In the genomic region with DNA sequence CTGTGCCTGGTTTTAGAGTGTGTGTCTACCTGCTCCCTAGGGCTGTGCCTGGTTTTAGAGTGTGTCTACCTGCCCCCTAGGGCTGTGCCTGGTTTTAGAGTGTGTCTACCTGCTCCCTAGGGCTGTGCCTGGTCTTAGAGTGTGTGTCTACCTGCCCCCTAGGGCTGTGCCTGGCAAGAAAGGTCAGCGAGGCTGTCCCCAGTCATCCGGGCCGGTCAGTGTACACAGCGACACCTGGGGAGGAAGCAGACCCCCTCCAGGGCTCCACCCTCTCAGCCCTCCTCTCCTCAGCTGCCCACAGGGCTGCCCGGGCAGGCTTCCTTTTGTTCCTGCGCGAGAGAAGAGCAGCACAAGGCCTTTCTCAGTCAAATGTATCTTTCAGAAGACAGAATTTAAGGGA, we compare ENCODE assay signal across 14 cellular contexts. TPM values are rescaled to one million over a fixed set of nuclear protein-coding genes. Genes with fewer than 3 reads are reported as not detected.
DNase-seq lines count a peak whose midpoint lies in the region; ATAC-seq, FAIRE-seq and TF ChIP-seq lines count a peak whose summit lies in the region.
"Had no signal": no experiment of that assay in that cellular context is flagged by ENCODE, and none has a peak within 500 bp of the region (broad histone marks: within the 10 kb centered on the region; RNA-seq: fewer than 3 reads in every experiment).

No MANE protein-coding gene starts in this region.

- H3K9me3 ChIP-seq in colonic mucosa: no peaks in the 10 kb centered on the region
- H3K9me3 ChIP-seq in HepG2 (ENCODE audit: low read length): no peaks in the 10 kb centered on the region
- H3K9me3 ChIP-seq in subcutaneous abdominal adipose tissue (ENCODE audit: control insufficient read depth in 5 of 5, low read length in 5 of 5): peaks cover 0 to 5% (median 4%) of the 10 kb centered on the region in 5 donors
- H3K9me3 ChIP-seq: Caco-2, testis had no signal

- peak; percentile 9; the same call in 1 of the 3 replicates for ATAC-seq in HepG2
- no peak for ATAC-seq in stimulated activated memory B cell treated with anti-CD40 and anti-IgM and Interleukin-4, amounts not matched to agents 10 μg/mL and 1 μg/mL and 100 μg/mL, for 72 hours

- POLR2A ChIA-PET in HepG2 (lab: Yijun Ruan, JAX): interaction anchor here (2.2 kb wide), 1 partner anchor 21 kb away, joined by 7 read pairs; the partner anchor contains the start of gene TOR4A

- no peak for TF ChIP-seq RAD21 in HepG2 (CRISPR knock-in tag; IDR thresholded peaks at IDR 0.05)

- H3K9ac ChIP-seq in colonic mucosa (ENCODE audit: low read depth in 2 of 2, low read length in 2 of 2): peak overlapping the region; percentile 81 to 99
- H3K9ac ChIP-seq in HepG2 (ENCODE audit: insufficient read depth, low read depth, low read length): no peak overlapping the region
- H3K9ac ChIP-seq in subcutaneous abdominal adipose tissue (ENCODE audit: low read length in 5 of 5): peak overlapping the region in 2 of 5 donors; percentile 26 to 59

- H3K9me3 Mint-ChIP-seq in stimulated activated memory B cell treated with anti-CD40 and anti-IgM and Interleukin-4, amounts not matched to agents 10 μg/mL and 1 μg/mL and 100 μg/mL, for 72 hours: no peaks in the 10 kb centered on the region

- peak overlapping the region; percentile 63 for H3K4me2 ChIP-seq in HepG2 (ENCODE audit: low read depth, low read length)

- no peak overlapping the region for H3K4me3 Mint-ChIP-seq in stimulated activated memory B cell treated with anti-CD40 and anti-IgM and Interleukin-4, amounts not matched to agents 10 μg/mL and 1 μg/mL and 100 μg/mL, for 72 hours

- H3K36me3 ChIP-seq in colonic mucosa (no peaks in the 10 kb centered on the region), HepG2 (replicated peaks in 1 of 2; ENCODE audit: control insufficient read depth in 1 of 2, insufficient read depth in 2 of 2, low read length in 2 of 2) (no peaks in the 10 kb centered on the region), subcutaneous abdominal adipose tissue (ENCODE audit: control insufficient read depth in 5 of 5, insufficient read depth in 5 of 5, low read length in 5 of 5) (peaks cover 0 to 3% (median 0%) of the 10 kb centered on the region in 5 donors)

- TF ChIP-seq CTCF in colonic mucosa (IDR thresholded peaks at IDR 0.05) (no peak), HepG2 (CRISPR knock-in tag; IDR thresholded peaks at IDR 0.05) (0 out of 2 replicates have a peak, but pooled peaks have one; percentile 41)

- WGBS in HepG2 (ENCODE audit: low lambda C conversion rate): 0% methylated on average over 3 of the region's 7 CpGs

- no peak for FAIRE-seq in HepG2 (lab: Jason Lieb, UNC)

- intact Hi-C loops in colonic mucosa (cut with DNase I) (no loop called here), HepG2 (cut with micrococcal nuclease; ENCODE audit: unreplicated experiment) (no loop called here)

- H2AFZ ChIP-seq in HepG2 (ENCODE audit: low read length): no peak overlapping the region

- DNase-seq in NCI-H146 (lab: John Stamatoyannopoulos, UW) (peak; percentile 44), NCI-H146 treated with DMSO at 0.1 percent for 48 hours (lab: John Stamatoyannopoulos, UW; ENCODE audit: unreplicated experiment) (no peak), colonic mucosa (no peak), HepG2 (ENCODE audit: low spot score) (no peak), T-helper 2 cell (no peak), SKM-1 treated with dmso at 0.1 percent for 144 hours (lab: John Stamatoyannopoulos, UW; ENCODE audit: unreplicated experiment) (no peak)
- DNase-seq: Caco-2; effector CD4-positive, alpha-beta T cell; mesenchymal stem cell; testis had no signal

- peaks cover 71% of the 10 kb centered on the region for H3K27me3 Mint-ChIP-seq in stimulated activated memory B cell treated with anti-CD40 and anti-IgM and Interleukin-4, amounts not matched to agents 10 μg/mL and 1 μg/mL and 100 μg/mL, for 72 hours

- H3K4me1 Mint-ChIP-seq in stimulated activated memory B cell treated with anti-CD40 and anti-IgM and Interleukin-4, amounts not matched to agents 10 μg/mL and 1 μg/mL and 100 μg/mL, for 72 hours: peaks cover 12% of the 10 kb centered on the region

- in situ Hi-C loops in HepG2 (cut with HindIII; ENCODE audit: extremely low pct_ligation_motif_present, low pct_unique_long_range_greater_than_20kb): no loop called here

- H3K36me3 Mint-ChIP-seq in stimulated activated memory B cell treated with anti-CD40 and anti-IgM and Interleukin-4, amounts not matched to agents 10 μg/mL and 1 μg/mL and 100 μg/mL, for 72 hours: no peaks in the 10 kb centered on the region

- H3K27ac ChIP-seq in colonic mucosa (peak overlapping the region; percentile 97), HepG2 (ENCODE audit: extremely low read length, insufficient read depth, low read length) (no peak overlapping the region), subcutaneous abdominal adipose tissue (ENCODE audit: low read depth, low read length) (peak overlapping the region; percentile 74)
- H3K27ac ChIP-seq: testis had no signal

- CTCF ChIA-PET in HepG2 (lab: Yijun Ruan, JAX; ENCODE audit: low intra/inter-chr PET ratio, low total read pairs): no interaction called here

- H3K4me3 ChIP-seq in colonic mucosa (peak overlapping the region; percentile 66), HepG2 (replicated peaks in 1 of 3; ENCODE audit: insufficient read depth in 1 of 3, low read depth in 2 of 3, low read length in 3 of 3) (peak overlapping the region in 1 of 3 experiments; percentile 48; a peak in 1 of 6 replicates), subcutaneous abdominal adipose tissue (ENCODE audit: low read depth in 1 of 5, low read length in 5 of 5) (peak overlapping the region in 2 of 5 donors; percentile 73 to 92)
- H3K4me3 ChIP-seq: testis had no signal

- no peaks in the 10 kb centered on the region for H4K20me1 ChIP-seq in HepG2 (ENCODE audit: insufficient read depth, low read length)

- BruUV-seq in HepG2 (replicated peaks; lab: Mats Ljungman, UMichigan): no TSS peak

- TF ChIP-seq EP300 in HepG2 (IDR thresholded peaks at IDR 0.05; ENCODE audit: low read depth in 2 of 2, low read length in 2 of 2) (no peak), HepG2 (CRISPR knock-in tag; IDR thresholded peaks at IDR 0.05; ENCODE audit: borderline replicate concordance) (no peak)

- H3K27me3 ChIP-seq in colonic mucosa (peaks cover 14% of the 10 kb centered on the region), HepG2 (ENCODE audit: control insufficient read depth in 1 of 2, insufficient read depth in 2 of 2, low read length in 2 of 2) (peaks cover 4 to 46% of the 10 kb centered on the region in 2 experiments; a peak in 4 of 5 replicates), subcutaneous abdominal adipose tissue (ENCODE audit: control insufficient read depth in 5 of 5, insufficient read depth in 4 of 5, low read length in 5 of 5) (peaks cover 31 to 59% (median 53%) of the 10 kb centered on the region in 5 donors)
- H3K27me3 ChIP-seq: testis had no signal

- H3K27ac Mint-ChIP-seq in stimulated activated memory B cell treated with anti-CD40 and anti-IgM and Interleukin-4, amounts not matched to agents 10 μg/mL and 1 μg/mL and 100 μg/mL, for 72 hours: no peak overlapping the region

- TF ChIP-seq POLR2A in HepG2 (IDR thresholded peaks at IDR 0.05; ENCODE audit: insufficient read depth in 1 of 2, low read depth in 2 of 2, low read length in 2 of 2): no peak

- H3K4me1 ChIP-seq in colonic mucosa (no peaks in the 10 kb centered on the region), HepG2 (ENCODE audit: insufficient read depth, low read length) (peaks cover 75% of the 10 kb centered on the region), subcutaneous abdominal adipose tissue (ENCODE audit: control insufficient read depth in 5 of 5, insufficient read depth in 5 of 5, low read length in 5 of 5) (peaks cover 0 to 65% (median 49%) of the 10 kb centered on the region in 5 donors)

- H3K79me2 ChIP-seq in HepG2 (ENCODE audit: insufficient read depth, low read length): no peaks in the 10 kb centered on the region

RNA-seq across cellular contexts. Expression of gene NRARP, which starts 4.1 kb away (rescaled TPM):
- total RNA-seq in colonic mucosa: 100 to 1,000 TPM; 120 to 178 TPM
- total RNA-seq in HepG2 (2016; rRNA removed; fragmentation: Illumina TruSeq; extraction: Trizol): 0.14 and 0.22 TPM in 2 replicates
- 0.26 and 0.30 TPM in 2 replicates for total RNA-seq in HepG2 (2016; cell fraction: cytosol; rRNA removed; fragmentation: Illumina TruSeq; extraction: Trizol; ENCODE audit: low read depth)
- 0.19 and 0.35 TPM in 2 replicates for total RNA-seq in HepG2 (2016; cell fraction: insoluble cytoplasmic fraction; rRNA removed; fragmentation: Illumina TruSeq; extraction: Trizol)
- total RNA-seq in HepG2 (2016; cell fraction: membrane; rRNA removed; fragmentation: Illumina TruSeq; extraction: Trizol): 0.21 and 0.25 TPM in 2 replicates
- 0.19 and 0.22 TPM in 2 replicates for total RNA-seq in HepG2 (2016; cell fraction: nucleus; rRNA removed; fragmentation: Illumina TruSeq; extraction: Trizol)
- polyA plus RNA-seq in HepG2 (2011; rRNA removed): 0.46 and 0.73 TPM in 2 replicates
- 0.74 and 1.0 TPM in 2 replicates for polyA plus RNA-seq in HepG2 (2011; cell fraction: cytosol; rRNA removed)
- polyA plus RNA-seq in HepG2 (2011; cell fraction: nucleus; rRNA removed): 0.69 and 0.79 TPM in 2 replicates
- polyA plus RNA-seq in HepG2 (2012): 0.51 and 0.78 TPM in 2 replicates
- polyA plus RNA-seq in HepG2 (2016; cell fraction: cytosol; fragmentation: Illumina TruSeq; extraction: Trizol; ENCODE audit: low read depth): 0.21 and 0.42 TPM in 2 replicates
- polyA plus RNA-seq in HepG2 (2016; cell fraction: insoluble cytoplasmic fraction; fragmentation: Illumina TruSeq; extraction: Trizol; ENCODE audit: low read depth): 0.17 and 0.46 TPM in 2 replicates
- polyA plus RNA-seq in HepG2 (2016; cell fraction: membrane; fragmentation: Illumina TruSeq; extraction: Trizol; ENCODE audit: low read depth): 0.40 and 0.56 TPM in 2 replicates
- 0.36 and 0.52 TPM in 2 replicates for polyA plus RNA-seq in HepG2 (2016; cell fraction: nucleus; fragmentation: Illumina TruSeq; extraction: Trizol; ENCODE audit: insufficient read depth, low read depth)
- 1.0 and 2.0 TPM in 2 replicates for polyA minus RNA-seq in HepG2 (2011; rRNA and poly(A)+ RNA removed; ENCODE audit: low replicate concordance)
- polyA minus RNA-seq in HepG2 (2011; cell fraction: cytosol; rRNA and poly(A)+ RNA removed): 0.59 and 0.88 TPM in 2 replicates
- 0.25 TPM in 1 of 2 replicates, not detected in the other for polyA minus RNA-seq in HepG2 (2011; cell fraction: nucleus; rRNA and poly(A)+ RNA removed)

RNA-seq across cellular contexts. Expression of gene TOR4A, which starts 20.4 kb away (rescaled TPM):
- total RNA-seq in colonic mucosa (10 to 100 TPM; 57.1 to 63.9 TPM), HepG2 (2016; rRNA removed; fragmentation: Illumina TruSeq; extraction: Trizol) (7.0 and 14.2 TPM in 2 replicates)
- 1.3 and 1.5 TPM in 2 replicates for total RNA-seq in HepG2 (2016; cell fraction: cytosol; rRNA removed; fragmentation: Illumina TruSeq; extraction: Trizol; ENCODE audit: low read depth)
- 6.7 and 14.2 TPM in 2 replicates for total RNA-seq in HepG2 (2016; cell fraction: insoluble cytoplasmic fraction; rRNA removed; fragmentation: Illumina TruSeq; extraction: Trizol)
- 5.1 and 6.1 TPM in 2 replicates for total RNA-seq in HepG2 (2016; cell fraction: membrane; rRNA removed; fragmentation: Illumina TruSeq; extraction: Trizol)
- total RNA-seq in HepG2 (2016; cell fraction: nucleus; rRNA removed; fragmentation: Illumina TruSeq; extraction: Trizol): 10.4 and 11.5 TPM in 2 replicates
- polyA plus RNA-seq in HepG2 (2011; rRNA removed): 11.1 and 16.4 TPM in 2 replicates
- 14.3 and 20.7 TPM in 2 replicates for polyA plus RNA-seq in HepG2 (2011; cell fraction: cytosol; rRNA removed)
- 17.2 and 18.2 TPM in 2 replicates for polyA plus RNA-seq in HepG2 (2011; cell fraction: nucleus; rRNA removed)
- 6.6 and 10.2 TPM in 2 replicates for polyA plus RNA-seq in HepG2 (2012)
- polyA plus RNA-seq in HepG2 (2016; cell fraction: cytosol; fragmentation: Illumina TruSeq; extraction: Trizol; ENCODE audit: low read depth): 1.1 and 1.2 TPM in 2 replicates
- 7.9 and 8.2 TPM in 2 replicates for polyA plus RNA-seq in HepG2 (2016; cell fraction: insoluble cytoplasmic fraction; fragmentation: Illumina TruSeq; extraction: Trizol; ENCODE audit: low read depth)
- polyA plus RNA-seq in HepG2 (2016; cell fraction: membrane; fragmentation: Illumina TruSeq; extraction: Trizol; ENCODE audit: low read depth): 3.0 and 3.1 TPM in 2 replicates
- polyA plus RNA-seq in HepG2 (2016; cell fraction: nucleus; fragmentation: Illumina TruSeq; extraction: Trizol; ENCODE audit: insufficient read depth, low read depth): 20.6 and 20.8 TPM in 2 replicates
- 13.4 and 50.2 TPM in 2 replicates for polyA minus RNA-seq in HepG2 (2011; rRNA and poly(A)+ RNA removed; ENCODE audit: low replicate concordance)
- polyA minus RNA-seq in HepG2 (2011; cell fraction: cytosol; rRNA and poly(A)+ RNA removed): 29.6 and 30.9 TPM in 2 replicates
- 6.3 and 7.8 TPM in 2 replicates for polyA minus RNA-seq in HepG2 (2011; cell fraction: nucleus; rRNA and poly(A)+ RNA removed)

RNA-seq across cellular contexts. Expression of gene NELFB, which starts 42.8 kb away (rescaled TPM):
- total RNA-seq in colonic mucosa (10 to 100 TPM; 62.1 to 87.1 TPM), HepG2 (2016; rRNA removed; fragmentation: Illumina TruSeq; extraction: Trizol) (38.7 and 45.8 TPM in 2 replicates)
- 11.1 and 13.7 TPM in 2 replicates for total RNA-seq in HepG2 (2016; cell fraction: cytosol; rRNA removed; fragmentation: Illumina TruSeq; extraction: Trizol; ENCODE audit: low read depth)
- total RNA-seq in HepG2 (2016; cell fraction: insoluble cytoplasmic fraction; rRNA removed; fragmentation: Illumina TruSeq; extraction: Trizol): 33.9 and 46.1 TPM in 2 replicates
- 31.9 and 34.1 TPM in 2 replicates for total RNA-seq in HepG2 (2016; cell fraction: membrane; rRNA removed; fragmentation: Illumina TruSeq; extraction: Trizol)
- total RNA-seq in HepG2 (2016; cell fraction: nucleus; rRNA removed; fragmentation: Illumina TruSeq; extraction: Trizol): 19.5 and 22.8 TPM in 2 replicates
- 26.5 and 38.0 TPM in 2 replicates for polyA plus RNA-seq in HepG2 (2011; rRNA removed)
- polyA plus RNA-seq in HepG2 (2011; cell fraction: cytosol; rRNA removed): 31.2 and 47.6 TPM in 2 replicates
- polyA plus RNA-seq in HepG2 (2011; cell fraction: nucleus; rRNA removed): 58.0 and 66.2 TPM in 2 replicates
- 37.0 and 38.0 TPM in 2 replicates for polyA plus RNA-seq in HepG2 (2012)
- polyA plus RNA-seq in HepG2 (2016; cell fraction: cytosol; fragmentation: Illumina TruSeq; extraction: Trizol; ENCODE audit: low read depth): 13.2 and 13.7 TPM in 2 replicates
- polyA plus RNA-seq in HepG2 (2016; cell fraction: insoluble cytoplasmic fraction; fragmentation: Illumina TruSeq; extraction: Trizol; ENCODE audit: low read depth): 38.8 and 48.5 TPM in 2 replicates
- 24.3 and 28.9 TPM in 2 replicates for polyA plus RNA-seq in HepG2 (2016; cell fraction: membrane; fragmentation: Illumina TruSeq; extraction: Trizol; ENCODE audit: low read depth)
- polyA plus RNA-seq in HepG2 (2016; cell fraction: nucleus; fragmentation: Illumina TruSeq; extraction: Trizol; ENCODE audit: insufficient read depth, low read depth): 40.4 and 45.0 TPM in 2 replicates
- polyA minus RNA-seq in HepG2 (2011; rRNA and poly(A)+ RNA removed; ENCODE audit: low replicate concordance): 63.2 and 70.3 TPM in 2 replicates
- 28.7 and 31.0 TPM in 2 replicates for polyA minus RNA-seq in HepG2 (2011; cell fraction: cytosol; rRNA and poly(A)+ RNA removed)
- 10.3 and 11.6 TPM in 2 replicates for polyA minus RNA-seq in HepG2 (2011; cell fraction: nucleus; rRNA and poly(A)+ RNA removed)

RNA-seq across cellular contexts. Expression of gene STPG3, which starts 46.9 kb away (rescaled TPM):
- total RNA-seq in colonic mucosa: not detected
- not detected in 2 replicates for total RNA-seq in HepG2 (2016; rRNA removed; fragmentation: Illumina TruSeq; extraction: Trizol)
- not detected in 2 replicates for total RNA-seq in HepG2 (2016; cell fraction: cytosol; rRNA removed; fragmentation: Illumina TruSeq; extraction: Trizol; ENCODE audit: low read depth)
- not detected in 2 replicates for total RNA-seq in HepG2 (2016; cell fraction: insoluble cytoplasmic fraction; rRNA removed; fragmentation: Illumina TruSeq; extraction: Trizol)
- total RNA-seq in HepG2 (2016; cell fraction: membrane; rRNA removed; fragmentation: Illumina TruSeq; extraction: Trizol): not detected in 2 replicates
- not detected in 2 replicates for total RNA-seq in HepG2 (2016; cell fraction: nucleus; rRNA removed; fragmentation: Illumina TruSeq; extraction: Trizol)
- polyA plus RNA-seq in HepG2 (2011; rRNA removed): not detected in 2 replicates
- polyA plus RNA-seq in HepG2 (2011; cell fraction: cytosol; rRNA removed): not detected in 2 replicates
- 0.45 and 0.50 TPM in 2 replicates for polyA plus RNA-seq in HepG2 (2011; cell fraction: nucleus; rRNA removed)
- 0.27 and 0.35 TPM in 2 replicates for polyA plus RNA-seq in HepG2 (2012)
- not detected in 2 replicates for polyA plus RNA-seq in HepG2 (2016; cell fraction: cytosol; fragmentation: Illumina TruSeq; extraction: Trizol; ENCODE audit: low read depth)
- not detected in 2 replicates for polyA plus RNA-seq in HepG2 (2016; cell fraction: insoluble cytoplasmic fraction; fragmentation: Illumina TruSeq; extraction: Trizol; ENCODE audit: low read depth)
- polyA plus RNA-seq in HepG2 (2016; cell fraction: membrane; fragmentation: Illumina TruSeq; extraction: Trizol; ENCODE audit: low read depth): not detected in 2 replicates
- polyA plus RNA-seq in HepG2 (2016; cell fraction: nucleus; fragmentation: Illumina TruSeq; extraction: Trizol; ENCODE audit: insufficient read depth, low read depth): not detected in 2 replicates
- 0.23 TPM in 1 of 2 replicates, not detected in the other for polyA minus RNA-seq in HepG2 (2011; rRNA and poly(A)+ RNA removed; ENCODE audit: low replicate concordance)
- not detected in 2 replicates for polyA minus RNA-seq in HepG2 (2011; cell fraction: cytosol; rRNA and poly(A)+ RNA removed)
- not detected in 2 replicates for polyA minus RNA-seq in HepG2 (2011; cell fraction: nucleus; rRNA and poly(A)+ RNA removed)
- total RNA-seq: A172, Caco-2, glomerular endothelial cell had no signal

RNA-seq across cellular contexts. Expression of gene TUBB4B, which starts 56.9 kb away (rescaled TPM):
- 100 to 1,000 TPM; 303 to 779 TPM for total RNA-seq in colonic mucosa
- total RNA-seq in HepG2 (2016; rRNA removed; fragmentation: Illumina TruSeq; extraction: Trizol): 412 and 481 TPM in 2 replicates
- total RNA-seq in HepG2 (2016; cell fraction: cytosol; rRNA removed; fragmentation: Illumina TruSeq; extraction: Trizol; ENCODE audit: low read depth): 96.3 and 106 TPM in 2 replicates
- total RNA-seq in HepG2 (2016; cell fraction: insoluble cytoplasmic fraction; rRNA removed; fragmentation: Illumina TruSeq; extraction: Trizol): 424 and 467 TPM in 2 replicates
- 128 TPM in 2 replicates for total RNA-seq in HepG2 (2016; cell fraction: membrane; rRNA removed; fragmentation: Illumina TruSeq; extraction: Trizol)
- total RNA-seq in HepG2 (2016; cell fraction: nucleus; rRNA removed; fragmentation: Illumina TruSeq; extraction: Trizol): 195 and 203 TPM in 2 replicates
- polyA plus RNA-seq in HepG2 (2011; rRNA removed): 182 and 243 TPM in 2 replicates
- 251 and 293 TPM in 2 replicates for polyA plus RNA-seq in HepG2 (2011; cell fraction: cytosol; rRNA removed)
- polyA plus RNA-seq in HepG2 (2011; cell fraction: nucleus; rRNA removed): 210 and 235 TPM in 2 replicates
- 190 and 205 TPM in 2 replicates for polyA plus RNA-seq in HepG2 (2012)
- 115 and 121 TPM in 2 replicates for polyA plus RNA-seq in HepG2 (2016; cell fraction: cytosol; fragmentation: Illumina TruSeq; extraction: Trizol; ENCODE audit: low read depth)
- 587 and 625 TPM in 2 replicates for polyA plus RNA-seq in HepG2 (2016; cell fraction: insoluble cytoplasmic fraction; fragmentation: Illumina TruSeq; extraction: Trizol; ENCODE audit: low read depth)
- polyA plus RNA-seq in HepG2 (2016; cell fraction: membrane; fragmentation: Illumina TruSeq; extraction: Trizol; ENCODE audit: low read depth): 115 and 122 TPM in 2 replicates
- 355 and 369 TPM in 2 replicates for polyA plus RNA-seq in HepG2 (2016; cell fraction: nucleus; fragmentation: Illumina TruSeq; extraction: Trizol; ENCODE audit: insufficient read depth, low read depth)
- polyA minus RNA-seq in HepG2 (2011; rRNA and poly(A)+ RNA removed; ENCODE audit: low replicate concordance): 270 and 721 TPM in 2 replicates
- polyA minus RNA-seq in HepG2 (2011; cell fraction: cytosol; rRNA and poly(A)+ RNA removed): 140 and 144 TPM in 2 replicates
- 74.6 and 75.6 TPM in 2 replicates for polyA minus RNA-seq in HepG2 (2011; cell fraction: nucleus; rRNA and poly(A)+ RNA removed)

Comparison
In these comparisons a context has a peak if more than half of its experiments do, and no peak if none do; other contexts are left out.
1. RNA of gene NRARP, which starts 4.1 kb away (total RNA-seq): 120 to 178 TPM in colonic mucosa; 0.14 to 0.35 TPM in HepG2; every median in the first group is over 10 times any median in the second.